ENCODE assay signal across 25 cellular contexts in genomic region chr10:123859651-123860045, GRCh38. TPM values are rescaled to one million over a fixed set of nuclear protein-coding genes. Genes with fewer than 3 reads are reported as not detected.
DNase-seq lines count a peak whose midpoint lies in the region; ATAC-seq and TF ChIP-seq lines count a peak whose summit lies in the region.
"Had no signal": no experiment of that assay in that cellular context is flagged by ENCODE, and none has a peak within 500 bp of the region (broad histone marks: within the 10 kb centered on the region; RNA-seq: fewer than 3 reads in every experiment).

No MANE protein-coding gene starts in this region.

- intact Hi-C loops in esophagus muscularis mucosa (cut with DNase I) = no loop called here
- intact Hi-C loops in transverse colon (cut with DNase I; ENCODE audit: low total_unique reads) = no loop called here

- H3K9me2 ChIP-seq in neural cell (ENCODE audit: insufficient read depth, low read length) = no peaks in the 10 kb centered on the region

- peaks cover 0 to 11% (median 0%) of the 10 kb centered on the region in 11 experiments; a peak in 1 of 22 replicates for H3K27me3 ChIP-seq in BLaER1 treated with 17β-estradiol and CSF1 and Interleukin-3, amounts not matched to agents 10 nM and 100 nM
- H3K27me3 ChIP-seq in esophagus muscularis mucosa (no peaks in the 10 kb centered on the region), neural cell (ENCODE audit: insufficient read depth, low read depth, low read length) (no peaks in the 10 kb centered on the region), transverse colon (no peaks in the 10 kb centered on the region)

- H3K9ac ChIP-seq in BLaER1 treated with 17β-estradiol and CSF1 and Interleukin-3, amounts not matched to agents 10 nM and 100 nM = no peak overlapping the region
- no peak overlapping the region for H3K9ac ChIP-seq in neural cell (ENCODE audit: low read length)

- DNase-seq in esophagus muscularis mucosa (ENCODE audit: extremely low spot score) = no peak
- no peak for DNase-seq in transverse colon
- DNase-seq in stimulated activated CD4-positive, alpha-beta T cell treated with anti-CD3 and anti-CD28 coated beads, Interleukin-12 subunit alpha, Interleukin-12 subunit beta, amount 100 ng/mL, for 4 hours = no peak
- DNase-seq: C1 segment of cervical spinal cord; CD4-positive, alpha-beta memory T cell; COR-L47; DMS53; Karpas-422; NCI-H1105; NCI-H1436 treated with DMSO at 0.1 percent for 48 hours; NCI-H1930; NCI-H2107; NCI-H446; NCI-H524 treated with DMSO at 0.1 percent for 48 hours; NCI-H774; NK-92 treated with Interleukin-12 subunit alpha and Interleukin-12 subunit beta, amount 100 ng/mL, for 24 hours; PC-3; SJCRH30 had no signal

- peak overlapping the region in 9 of 11 experiments; percentile 35 to 94 (median 79); a peak in 19 of 22 replicates for H3K4me2 ChIP-seq in BLaER1 treated with 17β-estradiol and CSF1 and Interleukin-3, amounts not matched to agents 10 nM and 100 nM
- no peak overlapping the region for H3K4me2 ChIP-seq in neural cell (ENCODE audit: low read length)

- TF ChIP-seq POLR2A in esophagus muscularis mucosa (IDR thresholded peaks at IDR 0.05; ENCODE audit: low read depth) (no peak), transverse colon (IDR thresholded peaks at IDR 0.05) (no peak)

- no peak overlapping the region for H3K4me3 ChIP-seq in BLaER1 treated with 17β-estradiol and CSF1 and Interleukin-3, amounts not matched to agents 10 nM and 100 nM
- H3K4me3 ChIP-seq in esophagus muscularis mucosa (no peak overlapping the region), neural cell (ENCODE audit: low read length) (no peak overlapping the region), transverse colon (no peak overlapping the region)
- H3K4me3 ChIP-seq: SJCRH30 had no signal

- no peak overlapping the region for H2AFZ ChIP-seq in neural cell (ENCODE audit: low read depth, low read length)

- H3K27ac ChIP-seq in BLaER1 treated with 17β-estradiol and CSF1 and Interleukin-3, amounts not matched to agents 10 nM and 100 nM = no peak overlapping the region
- H3K27ac ChIP-seq in esophagus muscularis mucosa (replicated peaks in 1 of 4) = peak overlapping the region; percentile 71 to 95 (median 92)
- peak overlapping the region; percentile 68 for H3K27ac ChIP-seq in neural cell (ENCODE audit: low read length)
- H3K27ac ChIP-seq in transverse colon = peak overlapping the region; percentile 11 to 87 (median 84)
- H3K27ac ChIP-seq: SJCRH30 had no signal

- 69% methylated on average over 7 of the region's 10 CpGs for WGBS in esophagus muscularis mucosa
- WGBS in transverse colon (ENCODE audit: low coverage in 1 of 2), 2 donors = 76% methylated on average over 10 of the region's 10 CpGs; no CpG with 5 or more reads in 1 of the 2 donors

- H3K4me1 ChIP-seq in BLaER1 treated with 17β-estradiol and CSF1 and Interleukin-3, amounts not matched to agents 10 nM and 100 nM = peaks cover 5 to 54% (median 35%) of the 10 kb centered on the region in 10 experiments; a peak in 18 of 20 replicates
- H3K4me1 ChIP-seq in esophagus muscularis mucosa (peaks cover 0 to 91% (median 80%) of the 10 kb centered on the region in 4 donors), transverse colon (peaks cover 0 to 9% (median 8%) of the 10 kb centered on the region in 4 donors)
- H3K4me1 ChIP-seq: SJCRH30 had no signal

- ATAC-seq in HG02588 (IDR thresholded peaks at IDR 0.05; ENCODE audit: unreplicated experiment) (no peak), HG03378 (IDR thresholded peaks at IDR 0.05; ENCODE audit: unreplicated experiment) (no peak)
- ATAC-seq: PC-3 had no signal

- H3K9me3 ChIP-seq in BLaER1 treated with 17β-estradiol and CSF1 and Interleukin-3, amounts not matched to agents 10 nM and 100 nM (replicated peaks in 1 of 11) = no peaks in the 10 kb centered on the region
- H3K9me3 ChIP-seq in esophagus muscularis mucosa (no peaks in the 10 kb centered on the region), neural cell (ENCODE audit: low read length) (no peaks in the 10 kb centered on the region), transverse colon (no peaks in the 10 kb centered on the region)
- H3K9me3 ChIP-seq: SJCRH30 had no signal

- TF ChIP-seq EP300 in esophagus muscularis mucosa (IDR thresholded peaks at IDR 0.05) (no peak), neural cell (conservative IDR thresholded peaks at IDR 0.05; ENCODE audit: poor library complexity, severe bottlenecking) (no peak), transverse colon (IDR thresholded peaks at IDR 0.05; ENCODE audit: low read depth) (no peak)

- TF ChIP-seq RAD21 in neural cell (conservative IDR thresholded peaks at IDR 0.05) = no peak

- no peaks in the 10 kb centered on the region for H3K79me2 ChIP-seq in neural cell (replicated peaks; ENCODE audit: insufficient read depth, low read length)

- no peaks in the 10 kb centered on the region for H3K36me3 ChIP-seq in BLaER1 treated with 17β-estradiol and CSF1 and Interleukin-3, amounts not matched to agents 10 nM and 100 nM
- peaks cover 0 to 12% (median 0%) of the 10 kb centered on the region in 4 donors for H3K36me3 ChIP-seq in esophagus muscularis mucosa
- H3K36me3 ChIP-seq in neural cell (ENCODE audit: insufficient read depth, low read length) = no peaks in the 10 kb centered on the region
- H3K36me3 ChIP-seq in transverse colon = no peaks in the 10 kb centered on the region
- H3K36me3 ChIP-seq: SJCRH30 had no signal

- TF ChIP-seq CTCF in esophagus muscularis mucosa (IDR thresholded peaks at IDR 0.05) (no peak), neural cell (IDR thresholded peaks at IDR 0.05; ENCODE audit: poor library complexity, severe bottlenecking) (no peak), transverse colon (IDR thresholded peaks at IDR 0.05) (no peak)

- in situ Hi-C loops in transverse colon (cut with MboI; ENCODE audit: low pct_ligation_motif_present in 1 of 4, low pct_unique_long_range_greater_than_20kb in 1 of 4, low sequenced_read_pairs in 3 of 4) = no loop called here

- no peaks in the 10 kb centered on the region; a peak in 1 of 22 replicates for H4K20me1 ChIP-seq in BLaER1 treated with 17β-estradiol and CSF1 and Interleukin-3, amounts not matched to agents 10 nM and 100 nM
- H4K20me1 ChIP-seq in neural cell (ENCODE audit: insufficient read depth) = no peaks in the 10 kb centered on the region

- no peaks in the 10 kb centered on the region for H3F3A ChIP-seq in neural cell (ENCODE audit: insufficient read depth, low read length, poor library complexity, severe bottlenecking)

TF ChIP-seq in neural cell, 6 proteins besides CTCF, POLR2A, EP300 and RAD21:
- TF ChIP-seq POLR2AphosphoS5 (IDR thresholded peaks at IDR 0.05) = no peak
- TF ChIP-seq MXI1 (conservative IDR thresholded peaks at IDR 0.05; ENCODE audit: poor library complexity, severe bottlenecking) = no peak
- no peak for TF ChIP-seq EZH2 (IDR thresholded peaks at IDR 0.05; ENCODE audit: borderline replicate concordance, insufficient read depth, low read length, poor library complexity, severe bottlenecking)
- TF ChIP-seq TAF1 (IDR thresholded peaks at IDR 0.05; ENCODE audit: low read depth) = no peak
- TF ChIP-seq SMC3 (conservative IDR thresholded peaks at IDR 0.05; ENCODE audit: poor library complexity) = no peak

RNA-seq across cellular contexts. Expression of gene CPXM2, which starts 32.0 kb away (rescaled TPM):
- total RNA-seq in esophagus muscularis mucosa = 100 to 1,000 TPM in 2 of 4 donors, 10 to 100 TPM in 2; 56.8 to 150 (median 96.9) TPM
- polyA plus RNA-seq in neural cell = not detected in 2 replicates
- not detected in 2 replicates for polyA minus RNA-seq in neural cell
- 10 to 100 TPM in 3 of 4 donors, 1 to 10 TPM in 1; 7.8 to 19.1 (median 13.0) TPM for total RNA-seq in transverse colon
- total RNA-seq: A172; CD4-positive, alpha-beta memory T cell; G401; HT-29; PC-3; SJCRH30 had no signal
- polyA plus RNA-seq: CD4-positive, alpha-beta memory T cell had no signal

Comparison
In these comparisons a context has a peak if more than half of its experiments do, and no peak if none do; other contexts are left out.
1. H3K27ac ChIP-seq: peak in esophagus muscularis mucosa (4 of 4), neural cell (single experiment) and transverse colon (4 of 4); none in BLaER1 treated with 17β-estradiol and CSF1 and Interleukin-3, amounts not matched to agents 10 nM and 100 nM (0 of 11).